Comparison of ENCODE assay signal across 21 cellular contexts in genomic region chr2:232999354-232999753, GRCh38. TPM values are rescaled to one million over a fixed set of nuclear protein-coding genes. Genes with fewer than 3 reads are reported as not detected.
A peak's percentile ranks its signal among the peaks of the same experiment; 100 is the strongest.
DNase-seq lines count a peak whose midpoint lies in the region; ATAC-seq, FAIRE-seq and TF ChIP-seq lines count a peak whose summit lies in the region.
"Had no signal": no experiment of that assay in that cellular context is flagged by ENCODE, and none has a peak within 500 bp of the region (broad histone marks: within the 10 kb centered on the region; RNA-seq: fewer than 3 reads in every experiment).

No MANE protein-coding gene starts in this region.

- H3K9ac ChIP-seq in Loucy (ENCODE audit: low read depth, low read length, poor library complexity, severe bottlenecking), result no peak overlapping the region
- H3K9ac ChIP-seq in H1 (replicated peaks in 1 of 4; ENCODE audit: extremely low read depth in 1 of 4, low read depth in 3 of 4, low read length in 3 of 4), result no peak overlapping the region

- no peak for TF ChIP-seq EP300 in H1 (IDR thresholded peaks at IDR 0.05; ENCODE audit: borderline replicate concordance in 1 of 2, low read depth in 2 of 2, low read length in 2 of 2)

- TF ChIP-seq POLR2A in H1 (IDR thresholded peaks at IDR 0.05; ENCODE audit: control extremely low read depth in 1 of 2, low read depth in 2 of 2, low read length in 2 of 2), result no peak

- H3K36me3 ChIP-seq in GM06990 (ENCODE audit: control insufficient read depth, insufficient read depth, low read length), result no peaks in the 10 kb centered on the region
- no peaks in the 10 kb centered on the region for H3K36me3 ChIP-seq in Loucy (ENCODE audit: insufficient read depth, low read length)
- no peaks in the 10 kb centered on the region for H3K36me3 ChIP-seq in H1 (ENCODE audit: control insufficient read depth in 2 of 4, insufficient read depth in 4 of 4, low read length in 3 of 4)
- H3K36me3 ChIP-seq: brain microvascular endothelial cell, Peyer's patch, thyroid gland had no signal

- POLR2A ChIA-PET in H1 (lab: Charles Lee; ENCODE audit: partially characterized antibody), result interaction anchor here (0.6 kb wide), 1 partner anchor 33 kb away, joined by 3 read pairs; no protein-coding TSS in a partner anchor

- no peak overlapping the region for H3K4ac ChIP-seq in H1 (replicated peaks; ENCODE audit: insufficient read length, low read depth, low read length)

- 87% methylated on average over 7 of the region's 7 CpGs; no CpG with 5 or more reads in 1 of the 2 experiments for WGBS in H1 (ENCODE audit: extremely low coverage in 1 of 2, insufficient coverage in 1 of 2, insufficient read length in 1 of 2, insufficient replicate concordance in 2 of 2, low coverage in 1 of 2, low lambda C conversion rate in 2 of 2, missing lambda C conversion rate in 1 of 2), 2 experiments

- H3K27ac ChIP-seq in H1 (ENCODE audit: low read depth, low read length), result no peak overlapping the region
- H3K27ac ChIP-seq: brain microvascular endothelial cell, dorsolateral prefrontal cortex, Peyer's patch, thyroid gland had no signal

- H3K4me3 Mint-ChIP-seq in nephron, result no peak overlapping the region
- H3K4me3 Mint-ChIP-seq: naive B cell had no signal

- H3K9me3 ChIP-seq in Loucy (ENCODE audit: insufficient read depth, low read depth, low read length) (no peaks in the 10 kb centered on the region), H1 (ENCODE audit: insufficient read depth in 2 of 2, low read depth in 1 of 2, low read length in 1 of 2) (no peaks in the 10 kb centered on the region)
- H3K9me3 ChIP-seq: Peyer's patch, thyroid gland had no signal

- H3K27ac Mint-ChIP-seq in nephron, result peak overlapping the region in 2 of 3 experiments; percentile 19 to 41
- H3K27ac Mint-ChIP-seq: activated naive CD4-positive, alpha-beta T cell treated with anti-CD3 and anti-CD28 coated beads, Interleukin-2, amount 50 U/mL, for 72 hours had no signal

- no peak overlapping the region for H2BK20ac ChIP-seq in H1 (ENCODE audit: low read length)

- no peak overlapping the region for H3K4me3 ChIP-seq in GM06990 (replicated peaks; ENCODE audit: low read depth, low read length)
- H3K4me3 ChIP-seq in Loucy (ENCODE audit: low read length, poor library complexity, severe bottlenecking), result no peak overlapping the region
- no peak overlapping the region for H3K4me3 ChIP-seq in H1 (ENCODE audit: extremely low read depth in 1 of 4, insufficient read depth in 2 of 4, low read depth in 3 of 4, low read length in 4 of 4)
- H3K4me3 ChIP-seq: dorsolateral prefrontal cortex, Peyer's patch, thyroid gland had no signal

- no peaks in the 10 kb centered on the region for H3K23me2 ChIP-seq in H1 (ENCODE audit: low read depth, low read length)

- DNase-seq in GM06990 (ENCODE audit: extremely low read depth, insufficient read length), result no peak
- no peak for DNase-seq in H1 (ENCODE audit: low read depth in 1 of 2, low spot score in 2 of 2)
- DNase-seq in superior temporal gyrus (ENCODE audit: extremely low spot score), result no peak
- DNase-seq in NCI-H1092 (lab: John Stamatoyannopoulos, UW), result no peak
- DNase-seq: activated CD4-positive, CD25-positive, alpha-beta regulatory T cell treated with anti-CD3 and anti-CD28 coated beads, Interleukin-2, amount 50 U/mL, for 72 hours; brain microvascular endothelial cell; naive B cell; NCI-H1105; NCI-H2227 treated with DMSO at 0.1 percent for 48 hours; retina; stimulated activated CD8-positive, alpha-beta memory T cell treated with anti-CD3 and anti-CD28 coated beads, Interleukin-4, amount 100 ng/mL, for 48 hours; thyroid gland had no signal

- no peaks in the 10 kb centered on the region for H3K9me2 ChIP-seq in Loucy (replicated peaks; ENCODE audit: low read depth, low read length)

- H3K23ac ChIP-seq in H1 (ENCODE audit: insufficient read length), result no peak overlapping the region

- no peak overlapping the region for H2AK5ac ChIP-seq in H1 (ENCODE audit: low read depth, low read length)

- H4K20me1 ChIP-seq in Loucy (ENCODE audit: insufficient read depth, low read length, poor library complexity, severe bottlenecking) (no peaks in the 10 kb centered on the region), H1 (replicated peaks in 1 of 2; ENCODE audit: control insufficient read depth in 1 of 2, insufficient read depth in 2 of 2, low read length in 2 of 2) (no peaks in the 10 kb centered on the region)

- H3K79me2 ChIP-seq in Loucy (ENCODE audit: insufficient read depth, low read length), result no peaks in the 10 kb centered on the region
- H3K79me2 ChIP-seq in H1 (ENCODE audit: control insufficient read depth in 1 of 2, insufficient read depth in 2 of 2, low read length in 2 of 2), result no peaks in the 10 kb centered on the region

- CTCF ChIA-PET in H1 (lab: Charles Lee; ENCODE audit: partially characterized antibody), result interaction anchor here (0.7 to 4.4 kb wide), 11 partner anchors 9 to 124 kb away, joined by 3 to 13 read pairs (median 3); partner anchors contain the start of gene NGEF

- H3K4me1 Mint-ChIP-seq in nephron, result peaks cover 11% of the 10 kb centered on the region

- no peaks in the 10 kb centered on the region for H3K9me3 Mint-ChIP-seq in nephron
- H3K9me3 Mint-ChIP-seq: activated naive CD4-positive, alpha-beta T cell treated with anti-CD3 and anti-CD28 coated beads, Interleukin-2, amount 50 U/mL, for 72 hours; naive B cell had no signal

- no peak overlapping the region for H2BK120ac ChIP-seq in H1 (replicated peaks; ENCODE audit: low read depth, low read length)

- H3K18ac ChIP-seq in H1 (ENCODE audit: extremely low read depth, low read length), result no peak overlapping the region

- no peak overlapping the region for H4K8ac ChIP-seq in H1 (ENCODE audit: extremely low read depth, insufficient read depth, low read length)

- TF ChIP-seq RAD21 in H1 (IDR thresholded peaks at IDR 0.05 in 1 of 2, conservative IDR thresholded peaks at IDR 0.05 in 1 of 2; ENCODE audit: low read depth in 2 of 2, low read length in 2 of 2), result peak in 1 of 2 experiments; percentile 30; a peak in 2 of 4 replicates

- no peaks in the 10 kb centered on the region for H3K36me3 Mint-ChIP-seq in nephron (ENCODE audit: low read depth)
- H3K36me3 Mint-ChIP-seq: activated naive CD4-positive, alpha-beta T cell treated with anti-CD3 and anti-CD28 coated beads, Interleukin-2, amount 50 U/mL, for 72 hours; naive B cell had no signal

- H4K91ac ChIP-seq in H1 (replicated peaks; ENCODE audit: insufficient read length, low read length), result no peak overlapping the region

- H2BK5ac ChIP-seq in H1 (ENCODE audit: low read depth, low read length), result no peak overlapping the region

- no peaks in the 10 kb centered on the region for H3K79me1 ChIP-seq in H1 (ENCODE audit: low read depth, low read length)

- no peaks in the 10 kb centered on the region for H3F3A ChIP-seq in Loucy (ENCODE audit: low read depth)

- H3K4me2 ChIP-seq in Loucy (ENCODE audit: low read depth, low read length, poor library complexity, severe bottlenecking), result no peak overlapping the region
- H3K4me2 ChIP-seq in H1 (ENCODE audit: insufficient read depth in 1 of 2, low read depth in 2 of 2, low read length in 2 of 2), result no peak overlapping the region

- H3K27me3 Mint-ChIP-seq in nephron (ENCODE audit: low read depth), result peaks cover 4% of the 10 kb centered on the region

- no peak overlapping the region for H2AFZ ChIP-seq in Loucy (ENCODE audit: low read length)
- H2AFZ ChIP-seq in H1 (ENCODE audit: low read length), result no peak overlapping the region

- H3K56ac ChIP-seq in H1 (replicated peaks; ENCODE audit: insufficient read length, low read depth, low read length), result no peak overlapping the region

- TF ChIP-seq CTCF in GM06990 (IDR thresholded peaks at IDR 0.05; ENCODE audit: insufficient read depth, low read length, poor library complexity, severe bottlenecking) (peak; percentile 14), Loucy (conservative IDR thresholded peaks at IDR 0.05; ENCODE audit: low read length) (peak; percentile 28; the same call in 1 of the 2 replicates), H1 (IDR thresholded peaks at IDR 0.05; ENCODE audit: control extremely low read depth in 1 of 3, insufficient read depth in 1 of 3, low read depth in 1 of 3, low read length in 3 of 3) (peak; percentile 9 to 52 (median 42); a peak in 3 of 4 replicates), nephron (IDR thresholded peaks at IDR 0.05; ENCODE audit: unreplicated experiment in 3 of 3) (no peak)

- H3K14ac ChIP-seq in H1 (ENCODE audit: insufficient read length), result no peak overlapping the region

- H4K5ac ChIP-seq in H1 (ENCODE audit: insufficient read length, low read depth, low read length), result no peak overlapping the region

- H2BK15ac ChIP-seq in H1 (ENCODE audit: low read length), result no peak overlapping the region

- ATAC-seq in HG02884 (IDR thresholded peaks at IDR 0.05; ENCODE audit: unreplicated experiment) (no peak), HG03520 (IDR thresholded peaks at IDR 0.05; ENCODE audit: unreplicated experiment) (no peak)
- ATAC-seq: activated naive CD4-positive, alpha-beta T cell treated with anti-CD3 and anti-CD28 coated beads, Interleukin-2, amount 50 U/mL, for 72 hours had no signal

- H3K27me3 ChIP-seq in GM06990 (replicated peaks; ENCODE audit: control insufficient read depth, insufficient read depth, low read length), result no peaks in the 10 kb centered on the region; the same call in 1 of the 2 replicates
- no peaks in the 10 kb centered on the region for H3K27me3 ChIP-seq in Loucy (ENCODE audit: insufficient read depth, low read length, poor library complexity, severe bottlenecking)
- no peaks in the 10 kb centered on the region for H3K27me3 ChIP-seq in H1 (replicated peaks in 1 of 4; ENCODE audit: control insufficient read depth in 3 of 4, extremely low read depth in 1 of 4, insufficient read depth in 3 of 4, low read length in 3 of 4)
- H3K27me3 ChIP-seq: brain microvascular endothelial cell, dorsolateral prefrontal cortex, Peyer's patch, thyroid gland had no signal

- FAIRE-seq in H1 (lab: Jason Lieb, UNC), result no peak

- no peaks in the 10 kb centered on the region for H3K4me1 ChIP-seq in Loucy (ENCODE audit: insufficient read depth, low read length, poor library complexity, severe bottlenecking)
- H3K4me1 ChIP-seq in H1 (replicated peaks in 1 of 4; ENCODE audit: control insufficient read depth in 3 of 4, insufficient read depth in 4 of 4, low read length in 3 of 4), result no peaks in the 10 kb centered on the region; a peak in 1 of 7 replicates
- H3K4me1 ChIP-seq: Peyer's patch, thyroid gland had no signal

- no peak overlapping the region for H2BK12ac ChIP-seq in H1 (ENCODE audit: low read depth, low read length)

RNA-seq across cellular contexts. Expression of gene NGEF, which starts 13.7 kb away (rescaled TPM):
- total RNA-seq in H1 (2021; fragmentation: NEBNext Ultra II Directional; extraction: Animal tissue kit (Norgen Biotek cat#: 25700)), result 3.2 and 7.9 TPM in 2 replicates
- 2.7 and 3.9 TPM in 2 replicates for polyA plus RNA-seq in H1 (2011; rRNA removed)
- 4.9 TPM for polyA plus RNA-seq in H1 (2011; cell fraction: cytosol; rRNA removed)
- 6.5 TPM for polyA plus RNA-seq in H1 (2011; cell fraction: nucleus; rRNA removed)
- 5.9 to 9.5 TPM (median 6.5 TPM) in 4 replicates for polyA plus RNA-seq in H1 (2012, experiment 1 of 2)
- polyA plus RNA-seq in H1 (2012, experiment 2 of 2), result 9.2 TPM
- 2.5 TPM for polyA plus RNA-seq in H1 (2013, experiment 1 of 2)
- 2.3 TPM for polyA plus RNA-seq in H1 (2013, experiment 2 of 2)
- polyA minus RNA-seq in H1 (2011; rRNA and poly(A)+ RNA removed), result 3.0 and 6.8 TPM in 2 replicates
- polyA minus RNA-seq in H1 (2011; cell fraction: cytosol; rRNA and poly(A)+ RNA removed), result 1.1 TPM
- 2.1 TPM for polyA minus RNA-seq in H1 (2011; cell fraction: nucleus; rRNA and poly(A)+ RNA removed)
- total RNA-seq: T-helper 1 cell treated with Interleukin-12 subunit alpha and Interleukin-12 subunit beta and Interleukin-4 antibody, amounts not matched to agents 30 ng/mL and 1 ng/mL, for 36 hours had no signal

RNA-seq across cellular contexts. Expression of gene NEU2, which starts 33.1 kb away (rescaled TPM):
- total RNA-seq in H1 (2021; fragmentation: NEBNext Ultra II Directional; extraction: Animal tissue kit (Norgen Biotek cat#: 25700)), result not detected in 2 replicates
- polyA plus RNA-seq in H1 (2011; rRNA removed), result 0.12 TPM in 1 of 2 replicates, not detected in the other
- not detected for polyA plus RNA-seq in H1 (2011; cell fraction: cytosol; rRNA removed)
- polyA plus RNA-seq in H1 (2011; cell fraction: nucleus; rRNA removed), result not detected
- polyA plus RNA-seq in H1 (2012, experiment 1 of 2), result not detected in 4 replicates
- polyA plus RNA-seq in H1 (2012, experiment 2 of 2), result not detected
- not detected for polyA plus RNA-seq in H1 (2013, experiment 1 of 2)
- not detected for polyA plus RNA-seq in H1 (2013, experiment 2 of 2)
- not detected in 2 replicates for polyA minus RNA-seq in H1 (2011; rRNA and poly(A)+ RNA removed)
- not detected for polyA minus RNA-seq in H1 (2011; cell fraction: cytosol; rRNA and poly(A)+ RNA removed)
- not detected for polyA minus RNA-seq in H1 (2011; cell fraction: nucleus; rRNA and poly(A)+ RNA removed)
- total RNA-seq: activated naive CD4-positive, alpha-beta T cell treated with anti-CD3 and anti-CD28 coated beads, Interleukin-2, amount 50 U/mL, for 72 hours; dorsolateral prefrontal cortex; fibroblast of lung; Peyer's patch; T-helper 1 cell treated with Interleukin-12 subunit alpha and Interleukin-12 subunit beta and Interleukin-4 antibody, amounts not matched to agents 30 ng/mL and 1 ng/mL, for 36 hours; thyroid gland had no signal
- polyA plus RNA-seq: fibroblast of lung had no signal

Comparison
In these comparisons a context has a peak if more than half of its experiments do, and no peak if none do; other contexts are left out.
1. CTCF ChIP-seq: peak in GM06990 (single experiment), Loucy (single experiment) and H1 (3 of 3); none in nephron (0 of 3).